Comparison of ENCODE assay signal across 23 cellular contexts in the genomic region with DNA sequence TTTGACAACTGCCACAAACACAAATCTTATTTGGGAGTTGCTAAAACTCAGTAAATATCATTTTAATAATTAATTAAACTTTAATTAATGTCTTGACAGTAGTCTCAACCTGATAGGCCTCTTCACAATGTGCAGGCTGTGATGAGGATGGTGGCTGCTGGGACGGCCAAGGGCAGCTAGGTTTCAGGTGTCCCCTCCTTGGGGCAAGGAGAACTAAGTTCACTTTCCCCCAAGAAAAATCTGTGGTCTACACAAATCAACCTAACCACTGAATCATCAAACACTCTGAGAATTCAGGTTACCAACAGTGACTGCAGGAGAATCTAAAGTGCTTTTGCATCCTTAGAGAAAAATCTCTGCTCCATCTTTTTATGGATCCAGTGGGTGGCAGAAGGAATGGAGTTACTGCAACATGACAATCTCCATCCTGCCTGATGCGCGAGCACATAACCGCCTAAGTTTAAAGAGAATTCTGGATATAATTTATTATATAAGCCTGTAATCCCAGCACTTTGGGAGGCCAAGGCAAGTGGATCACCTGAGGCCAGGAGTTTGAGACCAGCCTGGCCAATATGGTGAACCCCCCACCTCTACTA.
"Had no signal": no experiment of that assay in that cellular context is flagged by ENCODE, and none has a peak within 500 bp of the region (broad histone marks: within the 10 kb centered on the region; RNA-seq: fewer than 3 reads in every experiment).

No MANE protein-coding gene starts in this region.

- H3K4me3 ChIP-seq: colonic mucosa, coronary artery, esophagus muscularis mucosa, esophagus squamous epithelium, gastrocnemius medialis, gastroesophageal sphincter, heart left ventricle, heart right ventricle had no signal

- H3K4me1 ChIP-seq: colonic mucosa, esophagus muscularis mucosa, esophagus squamous epithelium, foreskin keratinocyte, gastrocnemius medialis, gastroesophageal sphincter, heart left ventricle, heart right ventricle had no signal

- H3K36me3 ChIP-seq: colonic mucosa, esophagus muscularis mucosa, esophagus squamous epithelium, gastrocnemius medialis, gastroesophageal sphincter, heart left ventricle, heart right ventricle had no signal

- H3K27ac ChIP-seq: colonic mucosa, coronary artery, epithelial cell of prostate, esophagus muscularis mucosa, esophagus squamous epithelium, foreskin keratinocyte, gastrocnemius medialis, gastroesophageal sphincter, heart left ventricle, heart right ventricle had no signal

- H3K27me3 ChIP-seq: colonic mucosa, dorsolateral prefrontal cortex, foreskin keratinocyte, gastrocnemius medialis had no signal

- ATAC-seq: effector memory CD8-positive, alpha-beta T cell; esophagus mucosa; foreskin keratinocyte; gastrocnemius medialis; gastroesophageal sphincter; heart left ventricle; heart right ventricle had no signal

- H3K9me3 ChIP-seq: colonic mucosa, esophagus muscularis mucosa, esophagus squamous epithelium, gastrocnemius medialis, gastroesophageal sphincter, heart left ventricle, heart right ventricle had no signal

- DNase-seq: colonic mucosa; cortex of kidney; dermis blood vessel endothelial cell; dorsolateral prefrontal cortex; effector CD4-positive, alpha-beta T cell; effector CD8-positive, alpha-beta T cell; effector memory CD4-positive, alpha-beta T cell; effector memory CD8-positive, alpha-beta T cell; endodermal cell; erythroblast; esophagus squamous epithelium; foreskin fibroblast; foreskin keratinocyte; foreskin melanocyte; gastrocnemius medialis; glutamatergic neuron; heart left ventricle; heart right ventricle had no signal
